15 cellular contexts compared by ENCODE assay signal in the genomic region with DNA sequence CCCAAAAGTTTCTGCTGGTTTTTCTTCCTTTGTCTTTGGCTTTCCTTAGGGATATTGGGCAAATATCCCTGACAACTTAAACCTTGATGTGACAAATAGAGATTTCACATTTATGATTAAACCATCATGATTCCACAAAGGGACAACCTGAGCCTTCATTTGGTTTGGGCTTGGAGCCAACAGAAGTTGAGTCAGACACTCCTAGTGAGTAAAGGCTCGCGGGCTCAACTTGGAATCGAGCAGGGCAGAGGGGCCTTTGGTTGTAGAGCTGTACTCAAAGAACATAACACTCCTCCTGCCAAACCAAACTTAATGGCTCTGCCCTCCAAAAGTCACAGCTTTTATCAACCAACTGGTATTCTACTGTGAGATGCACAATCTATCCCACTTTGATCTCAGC.
DNase-seq lines count a peak whose midpoint lies in the region; ATAC-seq, FAIRE-seq and TF ChIP-seq lines count a peak whose summit lies in the region.
"Had no signal": no experiment of that assay in that cellular context is flagged by ENCODE, and none has a peak within 500 bp of the region (broad histone marks: within the 10 kb centered on the region; RNA-seq: fewer than 3 reads in every experiment).

No MANE protein-coding gene starts in this region.

- peaks cover 0 to 3% of the 10 kb centered on the region in 2 experiments for H3K27me3 ChIP-seq in mesenchymal stem cell (ENCODE audit: control insufficient read depth in 1 of 2, insufficient read depth in 1 of 2, low read length in 2 of 2)
- H3K27me3 ChIP-seq: body of pancreas, neutrophil, sigmoid colon had no signal

- H3K9ac ChIP-seq in mesenchymal stem cell (ENCODE audit: low read length), result no peak overlapping the region

- no peak for TF ChIP-seq POLR2A in A549 (IDR thresholded peaks at IDR 0.05; ENCODE audit: low read length)

- H3K27ac ChIP-seq in A549 (peak overlapping the region in 1 of 2 experiments; percentile 37; a peak in 2 of 6 replicates), caudate nucleus (ENCODE audit: low read depth, low read length) (no peak overlapping the region), mesenchymal stem cell (ENCODE audit: low read length, poor library complexity, severe bottlenecking) (no peak overlapping the region)
- H3K27ac ChIP-seq: body of pancreas, neutrophil had no signal

- H3K4me3 ChIP-seq in A549 (no peak overlapping the region), fibroblast of pulmonary artery (replicated peaks; ENCODE audit: low read depth, low read length) (no peak overlapping the region), mesenchymal stem cell (ENCODE audit: insufficient read depth in 1 of 2, low read depth in 1 of 2, low read length in 2 of 2) (no peak overlapping the region)
- H3K4me3 ChIP-seq: body of pancreas, sigmoid colon had no signal

- no peak overlapping the region for H3K14ac ChIP-seq in mesenchymal stem cell (ENCODE audit: low read length in 2 of 2)

- no peak for TF ChIP-seq EP300 in A549 (IDR thresholded peaks at IDR 0.05)

- peak in 1 of 2 experiments; percentile 29 for DNase-seq in A549 (ENCODE audit: low read depth in 1 of 2, low spot score in 1 of 2)
- peak; percentile 81 for DNase-seq in HPDE6-E6E7 (ENCODE audit: extremely low spot score)
- DNase-seq in fibroblast of pulmonary artery (ENCODE audit: low read depth), result peak; percentile 33
- no peak for DNase-seq in caudate nucleus (lab: John Stamatoyannopoulos, UW)
- no peak for DNase-seq in mesenchymal stem cell
- DNase-seq in posterior cingulate gyrus, result no peak
- DNase-seq: effector CD8-positive, alpha-beta T cell; foreskin melanocyte; NCI-H446 treated with DMSO at 0.1 percent for 48 hours; sigmoid colon had no signal

- TF ChIP-seq CTCF in A549 (IDR thresholded peaks at IDR 0.05), result no peak
- no peak for TF ChIP-seq CTCF in fibroblast of pulmonary artery (IDR thresholded peaks at IDR 0.05; ENCODE audit: low read length, missing control alignments)

- H3K4me1 ChIP-seq in A549 (peaks cover 27% of the 10 kb centered on the region), mesenchymal stem cell (ENCODE audit: control insufficient read depth, insufficient read depth, low read depth, low read length) (peaks cover 5% of the 10 kb centered on the region)
- H3K4me1 ChIP-seq: body of pancreas had no signal

- H3K18ac ChIP-seq in mesenchymal stem cell (ENCODE audit: low read depth in 1 of 2, low read length in 2 of 2), result no peak overlapping the region

- POLR2A ChIA-PET in A549 (lab: Yijun Ruan, JAX), result no interaction called here

- no peak overlapping the region for H4K91ac ChIP-seq in mesenchymal stem cell (ENCODE audit: low read length)

- H3K4me2 ChIP-seq in A549 (peak overlapping the region; percentile 3; the same call in 1 of the 3 replicates), mesenchymal stem cell (ENCODE audit: low read length, poor library complexity, severe bottlenecking) (no peak overlapping the region)

- peak; percentile 73 for FAIRE-seq in A549 (lab: Jason Lieb, UNC)
- FAIRE-seq: D721Med had no signal

- H2BK120ac ChIP-seq in mesenchymal stem cell (ENCODE audit: low read depth, low read length), result no peak overlapping the region

- no peak overlapping the region for H3K4ac ChIP-seq in mesenchymal stem cell (ENCODE audit: low read depth in 1 of 2, low read length in 2 of 2)

- CTCF ChIA-PET in A549 (lab: Yijun Ruan, JAX), result no interaction called here

- ATAC-seq in A549 (no peak; a peak in 1 of 6 replicates), SK-N-SH treated with all-trans-retinoic acid at 6 μM for 48 hours (peak; percentile 61), HG03442 (IDR thresholded peaks at IDR 0.05; ENCODE audit: unreplicated experiment) (no peak)
- ATAC-seq: body of pancreas had no signal

- no peaks in the 10 kb centered on the region for H3K9me3 ChIP-seq in A549
- H3K9me3 ChIP-seq in mesenchymal stem cell (ENCODE audit: control insufficient read depth, low read length), result no peaks in the 10 kb centered on the region
- H3K9me3 ChIP-seq: body of pancreas, neutrophil, sigmoid colon had no signal

- WGBS in A549 (ENCODE audit: missing lambda C conversion rate), result 56% methylated on average over 3 of the region's 3 CpGs
- WGBS in mesenchymal stem cell, result 76% methylated on average over 3 of the region's 3 CpGs

- intact Hi-C loops in posterior cingulate gyrus (cut with DNase I), result no loop called here

- no peak overlapping the region for H2BK5ac ChIP-seq in mesenchymal stem cell (ENCODE audit: low read depth, low read length, poor library complexity, severe bottlenecking)

- no peaks in the 10 kb centered on the region for H3K79me1 ChIP-seq in mesenchymal stem cell (replicated peaks; ENCODE audit: low read length, poor library complexity, severe bottlenecking)

- H4K8ac ChIP-seq in mesenchymal stem cell (ENCODE audit: low read length), result no peak overlapping the region

- TF ChIP-seq RAD21 in A549 (conservative IDR thresholded peaks at IDR 0.05 in 1 of 2, IDR thresholded peaks at IDR 0.05 in 1 of 2), result no peak

- H3K23ac ChIP-seq in mesenchymal stem cell (ENCODE audit: low read length in 2 of 2), result no peak overlapping the region

- H2BK12ac ChIP-seq in mesenchymal stem cell (ENCODE audit: low read length in 2 of 2), result no peak overlapping the region

- no peak overlapping the region for H2AK5ac ChIP-seq in mesenchymal stem cell (ENCODE audit: low read length, severe bottlenecking)

- H3K36me3 ChIP-seq in mesenchymal stem cell (ENCODE audit: control insufficient read depth in 1 of 2, insufficient read depth in 2 of 2, low read depth in 1 of 2, low read length in 2 of 2), result no peaks in the 10 kb centered on the region
- H3K36me3 ChIP-seq: neutrophil, sigmoid colon had no signal

- H2AFZ ChIP-seq in mesenchymal stem cell (ENCODE audit: low read depth, low read length), result no peak overlapping the region

- H2BK15ac ChIP-seq in mesenchymal stem cell (ENCODE audit: low read depth, poor library complexity, severe bottlenecking), result no peak overlapping the region

TF ChIP-seq in A549, 52 proteins besides CTCF, POLR2A, EP300 and RAD21 (continues in another document):
- TF ChIP-seq KDM1A (IDR thresholded peaks at IDR 0.05; ENCODE audit: low read depth) (no peak), ZNF302 (CRISPR knock-in tag; IDR thresholded peaks at IDR 0.05) (no peak), RCOR1 (IDR thresholded peaks at IDR 0.05; ENCODE audit: low read depth, low read length) (no peak)
- TF ChIP-seq, protein P1, sequence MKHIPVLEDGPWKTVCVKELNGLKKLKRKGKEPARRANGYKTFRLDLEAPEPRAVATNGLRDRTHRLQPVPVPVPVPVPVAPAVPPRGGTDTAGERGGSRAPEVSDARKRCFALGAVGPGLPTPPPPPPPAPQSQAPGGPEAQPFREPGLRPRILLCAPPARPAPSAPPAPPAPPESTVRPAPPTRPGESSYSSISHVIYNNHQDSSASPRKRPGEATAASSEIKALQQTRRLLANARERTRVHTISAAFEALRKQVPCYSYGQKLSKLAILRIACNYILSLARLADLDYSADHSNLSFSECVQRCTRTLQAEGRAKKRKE (CRISPR knock-in tag; IDR thresholded peaks at IDR 0.05; ENCODE audit: low read depth), result no peak

TF ChIP-seq in SK-N-SH treated with all-trans-retinoic acid at 6 μM for 48 hours, 23 proteins besides CTCF, POLR2A, EP300 and RAD21 (continues in another document):
- TF ChIP-seq, protein P2, sequence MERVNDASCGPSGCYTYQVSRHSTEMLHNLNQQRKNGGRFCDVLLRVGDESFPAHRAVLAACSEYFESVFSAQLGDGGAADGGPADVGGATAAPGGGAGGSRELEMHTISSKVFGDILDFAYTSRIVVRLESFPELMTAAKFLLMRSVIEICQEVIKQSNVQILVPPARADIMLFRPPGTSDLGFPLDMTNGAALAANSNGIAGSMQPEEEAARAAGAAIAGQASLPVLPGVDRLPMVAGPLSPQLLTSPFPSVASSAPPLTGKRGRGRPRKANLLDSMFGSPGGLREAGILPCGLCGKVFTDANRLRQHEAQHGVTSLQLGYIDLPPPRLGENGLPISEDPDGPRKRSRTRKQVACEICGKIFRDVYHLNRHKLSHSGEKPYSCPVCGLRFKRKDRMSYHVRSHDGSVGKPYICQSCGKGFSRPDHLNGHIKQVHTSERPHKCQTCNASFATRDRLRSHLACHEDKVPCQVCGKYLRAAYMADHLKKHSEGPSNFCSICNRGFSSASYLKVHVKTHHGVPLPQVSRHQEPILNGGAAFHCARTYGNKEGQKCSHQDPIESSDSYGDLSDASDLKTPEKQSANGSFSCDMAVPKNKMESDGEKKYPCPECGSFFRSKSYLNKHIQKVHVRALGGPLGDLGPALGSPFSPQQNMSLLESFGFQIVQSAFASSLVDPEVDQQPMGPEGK (CRISPR knock-in tag; IDR thresholded peaks at IDR 0.05; ENCODE audit: borderline replicate concordance), result no peak
- TF ChIP-seq ZC3H10 (CRISPR knock-in tag; IDR thresholded peaks at IDR 0.05) (no peak), ARNTL (CRISPR knock-in tag; IDR thresholded peaks at IDR 0.05; ENCODE audit: borderline replicate concordance, low read depth) (no peak), ZNF70 (CRISPR knock-in tag; IDR thresholded peaks at IDR 0.05) (no peak), ZFP30 (CRISPR knock-in tag; IDR thresholded peaks at IDR 0.05) (no peak), SNAI2 (CRISPR knock-in tag; IDR thresholded peaks at IDR 0.05) (no peak), ZNF8 (CRISPR knock-in tag; IDR thresholded peaks at IDR 0.05) (no peak), GLIS3 (CRISPR knock-in tag; IDR thresholded peaks at IDR 0.05) (no peak), ESRRG (CRISPR knock-in tag; IDR thresholded peaks at IDR 0.05) (no peak), ZFP3 (CRISPR knock-in tag; IDR thresholded peaks at IDR 0.05) (no peak), ZNF565 (CRISPR knock-in tag; conservative IDR thresholded peaks at IDR 0.05; ENCODE audit: low read depth) (no peak), CSDC2 (CRISPR knock-in tag; IDR thresholded peaks at IDR 0.05) (no peak), OSR1 (CRISPR knock-in tag; IDR thresholded peaks at IDR 0.05) (no peak), BACH2 (CRISPR knock-in tag; IDR thresholded peaks at IDR 0.05; ENCODE audit: borderline replicate concordance) (no peak), TOX (CRISPR knock-in tag; IDR thresholded peaks at IDR 0.05; ENCODE audit: borderline replicate concordance) (no peak)
- TF ChIP-seq, protein P3, sequence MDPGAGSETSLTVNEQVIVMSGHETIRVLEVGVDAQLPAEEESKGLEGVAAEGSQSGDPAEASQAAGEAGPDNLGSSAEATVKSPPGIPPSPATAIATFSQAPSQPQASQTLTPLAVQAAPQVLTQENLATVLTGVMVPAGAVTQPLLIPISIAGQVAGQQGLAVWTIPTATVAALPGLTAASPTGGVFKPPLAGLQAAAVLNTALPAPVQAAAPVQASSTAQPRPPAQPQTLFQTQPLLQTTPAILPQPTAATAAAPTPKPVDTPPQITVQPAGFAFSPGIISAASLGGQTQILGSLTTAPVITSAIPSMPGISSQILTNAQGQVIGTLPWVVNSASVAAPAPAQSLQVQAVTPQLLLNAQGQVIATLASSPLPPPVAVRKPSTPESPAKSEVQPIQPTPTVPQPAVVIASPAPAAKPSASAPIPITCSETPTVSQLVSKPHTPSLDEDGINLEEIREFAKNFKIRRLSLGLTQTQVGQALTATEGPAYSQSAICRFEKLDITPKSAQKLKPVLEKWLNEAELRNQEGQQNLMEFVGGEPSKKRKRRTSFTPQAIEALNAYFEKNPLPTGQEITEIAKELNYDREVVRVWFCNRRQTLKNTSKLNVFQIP (CRISPR knock-in tag; IDR thresholded peaks at IDR 0.05; ENCODE audit: borderline replicate concordance, low read depth), result no peak

Comparison
In these comparisons a context has a peak if more than half of its experiments do, and no peak if none do; other contexts are left out.
1. DNase-seq: peak in HPDE6-E6E7 (single experiment) and fibroblast of pulmonary artery (single experiment); none in caudate nucleus (0 of 61), mesenchymal stem cell (single experiment) and posterior cingulate gyrus (0 of 10).